2 cellular contexts compared by ENCODE assay signal in the genomic region with DNA sequence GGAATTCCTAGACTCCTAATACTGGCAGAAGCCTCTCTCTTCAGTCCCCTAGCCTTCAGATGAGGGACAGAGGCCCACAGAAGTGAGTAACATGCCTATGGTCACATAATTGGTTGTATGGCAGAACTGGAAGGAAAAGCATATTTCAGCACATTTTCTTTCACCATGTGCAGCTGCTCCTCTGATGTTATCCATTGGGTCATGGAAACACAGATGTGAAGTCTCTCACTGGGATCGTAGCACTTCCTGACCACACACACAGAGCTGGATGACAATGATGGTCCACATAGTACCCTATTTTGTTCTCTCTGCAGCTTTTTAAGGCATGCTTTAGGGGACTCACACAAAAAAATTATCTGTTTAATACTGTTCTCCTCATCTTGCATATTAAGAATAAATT.
TF ChIP-seq lines count a peak whose summit lies in the region.

No MANE protein-coding gene starts in this region.

TF ChIP-seq in SK-N-SH treated with all-trans-retinoic acid at 6 μM for 48 hours, 23 proteins besides CTCF, POLR2A, EP300 and RAD21 (continued from another document):
- no peak for TF ChIP-seq TOX (CRISPR knock-in tag; IDR thresholded peaks at IDR 0.05; ENCODE audit: borderline replicate concordance)
- TF ChIP-seq ZNF565 (CRISPR knock-in tag; conservative IDR thresholded peaks at IDR 0.05; ENCODE audit: low read depth), result no peak
- no peak for TF ChIP-seq RARB (CRISPR knock-in tag; IDR thresholded peaks at IDR 0.05)
- TF ChIP-seq, protein P1, sequence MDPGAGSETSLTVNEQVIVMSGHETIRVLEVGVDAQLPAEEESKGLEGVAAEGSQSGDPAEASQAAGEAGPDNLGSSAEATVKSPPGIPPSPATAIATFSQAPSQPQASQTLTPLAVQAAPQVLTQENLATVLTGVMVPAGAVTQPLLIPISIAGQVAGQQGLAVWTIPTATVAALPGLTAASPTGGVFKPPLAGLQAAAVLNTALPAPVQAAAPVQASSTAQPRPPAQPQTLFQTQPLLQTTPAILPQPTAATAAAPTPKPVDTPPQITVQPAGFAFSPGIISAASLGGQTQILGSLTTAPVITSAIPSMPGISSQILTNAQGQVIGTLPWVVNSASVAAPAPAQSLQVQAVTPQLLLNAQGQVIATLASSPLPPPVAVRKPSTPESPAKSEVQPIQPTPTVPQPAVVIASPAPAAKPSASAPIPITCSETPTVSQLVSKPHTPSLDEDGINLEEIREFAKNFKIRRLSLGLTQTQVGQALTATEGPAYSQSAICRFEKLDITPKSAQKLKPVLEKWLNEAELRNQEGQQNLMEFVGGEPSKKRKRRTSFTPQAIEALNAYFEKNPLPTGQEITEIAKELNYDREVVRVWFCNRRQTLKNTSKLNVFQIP (CRISPR knock-in tag; IDR thresholded peaks at IDR 0.05; ENCODE audit: borderline replicate concordance, low read depth), result no peak
- TF ChIP-seq ZC3H10 (CRISPR knock-in tag; IDR thresholded peaks at IDR 0.05), result no peak
- no peak for TF ChIP-seq ESRRG (CRISPR knock-in tag; IDR thresholded peaks at IDR 0.05)
- no peak for TF ChIP-seq PPARA (CRISPR knock-in tag; IDR thresholded peaks at IDR 0.05; ENCODE audit: borderline replicate concordance)
TF ChIP-seq in SK-N-SH treated with all-trans-retinoic acid at 6 μM for 48 hours: peak in this region for 0.

TF ChIP-seq in GM23338, 12 proteins besides CTCF, POLR2A, EP300 and RAD21 (continued from another document):
- TF ChIP-seq, protein P2, sequence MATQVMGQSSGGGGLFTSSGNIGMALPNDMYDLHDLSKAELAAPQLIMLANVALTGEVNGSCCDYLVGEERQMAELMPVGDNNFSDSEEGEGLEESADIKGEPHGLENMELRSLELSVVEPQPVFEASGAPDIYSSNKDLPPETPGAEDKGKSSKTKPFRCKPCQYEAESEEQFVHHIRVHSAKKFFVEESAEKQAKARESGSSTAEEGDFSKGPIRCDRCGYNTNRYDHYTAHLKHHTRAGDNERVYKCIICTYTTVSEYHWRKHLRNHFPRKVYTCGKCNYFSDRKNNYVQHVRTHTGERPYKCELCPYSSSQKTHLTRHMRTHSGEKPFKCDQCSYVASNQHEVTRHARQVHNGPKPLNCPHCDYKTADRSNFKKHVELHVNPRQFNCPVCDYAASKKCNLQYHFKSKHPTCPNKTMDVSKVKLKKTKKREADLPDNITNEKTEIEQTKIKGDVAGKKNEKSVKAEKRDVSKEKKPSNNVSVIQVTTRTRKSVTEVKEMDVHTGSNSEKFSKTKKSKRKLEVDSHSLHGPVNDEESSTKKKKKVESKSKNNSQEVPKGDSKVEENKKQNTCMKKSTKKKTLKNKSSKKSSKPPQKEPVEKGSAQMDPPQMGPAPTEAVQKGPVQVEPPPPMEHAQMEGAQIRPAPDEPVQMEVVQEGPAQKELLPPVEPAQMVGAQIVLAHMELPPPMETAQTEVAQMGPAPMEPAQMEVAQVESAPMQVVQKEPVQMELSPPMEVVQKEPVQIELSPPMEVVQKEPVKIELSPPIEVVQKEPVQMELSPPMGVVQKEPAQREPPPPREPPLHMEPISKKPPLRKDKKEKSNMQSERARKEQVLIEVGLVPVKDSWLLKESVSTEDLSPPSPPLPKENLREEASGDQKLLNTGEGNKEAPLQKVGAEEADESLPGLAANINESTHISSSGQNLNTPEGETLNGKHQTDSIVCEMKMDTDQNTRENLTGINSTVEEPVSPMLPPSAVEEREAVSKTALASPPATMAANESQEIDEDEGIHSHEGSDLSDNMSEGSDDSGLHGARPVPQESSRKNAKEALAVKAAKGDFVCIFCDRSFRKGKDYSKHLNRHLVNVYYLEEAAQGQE (IDR thresholded peaks at IDR 0.05; ENCODE audit: unreplicated experiment), result no peak
- no peak for TF ChIP-seq NANOG (IDR thresholded peaks at IDR 0.05; ENCODE audit: borderline replicate concordance)
- TF ChIP-seq EZH2 (IDR thresholded peaks at IDR 0.05; ENCODE audit: low read depth, unreplicated experiment), result no peak
- TF ChIP-seq, protein P3, sequence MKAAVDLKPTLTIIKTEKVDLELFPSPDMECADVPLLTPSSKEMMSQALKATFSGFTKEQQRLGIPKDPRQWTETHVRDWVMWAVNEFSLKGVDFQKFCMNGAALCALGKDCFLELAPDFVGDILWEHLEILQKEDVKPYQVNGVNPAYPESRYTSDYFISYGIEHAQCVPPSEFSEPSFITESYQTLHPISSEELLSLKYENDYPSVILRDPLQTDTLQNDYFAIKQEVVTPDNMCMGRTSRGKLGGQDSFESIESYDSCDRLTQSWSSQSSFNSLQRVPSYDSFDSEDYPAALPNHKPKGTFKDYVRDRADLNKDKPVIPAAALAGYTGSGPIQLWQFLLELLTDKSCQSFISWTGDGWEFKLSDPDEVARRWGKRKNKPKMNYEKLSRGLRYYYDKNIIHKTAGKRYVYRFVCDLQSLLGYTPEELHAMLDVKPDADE (IDR thresholded peaks at IDR 0.05), result no peak
- TF ChIP-seq CREB1 (CRISPR knock-in tag; IDR thresholded peaks at IDR 0.05; ENCODE audit: low read depth), result no peak
- TF ChIP-seq ZNF114 (CRISPR knock-in tag; IDR thresholded peaks at IDR 0.05), result no peak
TF ChIP-seq in GM23338: peak in this region for 0.
